22 cellular contexts compared by ENCODE assay signal in the genomic region with DNA sequence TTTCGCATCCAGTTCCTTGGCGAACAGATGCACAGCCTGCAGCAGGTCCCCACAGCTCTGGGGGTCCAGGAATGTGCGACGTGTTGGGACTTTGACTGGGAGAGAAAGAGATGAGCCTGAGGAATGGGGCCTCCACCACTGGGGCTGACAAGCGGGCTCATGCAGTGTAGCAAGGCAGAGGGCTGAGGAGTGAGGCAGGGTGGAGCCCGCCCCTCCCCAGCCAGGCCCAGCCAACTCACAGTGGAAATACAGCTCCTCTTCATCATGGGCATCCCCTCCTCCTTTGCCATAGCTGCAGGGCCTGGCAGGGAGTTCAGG. TPM values are rescaled to one million over a fixed set of nuclear protein-coding genes. Genes with fewer than 3 reads are reported as not detected.
DNase-seq lines count a peak whose midpoint lies in the region; ATAC-seq and TF ChIP-seq lines count a peak whose summit lies in the region.
"Had no signal": no experiment of that assay in that cellular context is flagged by ENCODE, and none has a peak within 500 bp of the region (broad histone marks: within the 10 kb centered on the region; RNA-seq: fewer than 3 reads in every experiment).

No MANE protein-coding gene starts in this region.

- no peaks in the 10 kb centered on the region for H3K79me2 ChIP-seq in GM23338 (replicated peaks; ENCODE audit: insufficient read depth)

- peak; percentile 44 for DNase-seq in H7
- no peak for DNase-seq in dorsolateral prefrontal cortex
- DNase-seq in posterior vena cava (ENCODE audit: low spot score), result peak; percentile 69
- no peak for DNase-seq in kidney tubule cell (ENCODE audit: low spot score)
- no peak for DNase-seq in GM23338 (ENCODE audit: low spot score)
- DNase-seq: BE2C; CD4-positive, alpha-beta T cell; COR-L47; HCEC 1CT; IMR-90; Karpas-422; NCI-H1105 treated with DMSO at 0.1 percent for 48 hours; NCI-H2029 treated with DMSO at 0.1 percent for 48 hours; NCI-H345; NCI-H524; NCI-H82; SJCRH30 had no signal

- H3K9ac ChIP-seq in BLaER1, result no peak overlapping the region

- H3K4me3 Mint-ChIP-seq in GM23338, result no peak overlapping the region
- H3K4me3 Mint-ChIP-seq: CD4-positive, alpha-beta T cell had no signal

- ATAC-seq in HG03520 (IDR thresholded peaks at IDR 0.05; ENCODE audit: unreplicated experiment) (no peak), GM23338 (no peak; the same call in 2 of the 3 replicates)
- ATAC-seq: A549, Panc1 had no signal

- no peaks in the 10 kb centered on the region for H3K9me2 ChIP-seq in GM23338 (ENCODE audit: insufficient read depth)

- no peaks in the 10 kb centered on the region for H3K9me3 ChIP-seq in BLaER1
- H3K9me3 ChIP-seq: A549, BE2C, SJCRH30 had no signal

- H3K4me2 ChIP-seq in BLaER1 (peak overlapping the region; percentile 72), GM23338 (no peak overlapping the region)
- H3K4me2 ChIP-seq: A549 had no signal

- peaks cover 4% of the 10 kb centered on the region for H3K27me3 Mint-ChIP-seq in GM23338 (ENCODE audit: insufficient read depth, low read depth, poor library complexity)

- no peak overlapping the region for H3K27ac Mint-ChIP-seq in GM23338
- H3K27ac Mint-ChIP-seq: CD4-positive, alpha-beta T cell had no signal

- TF ChIP-seq CTCF in dorsolateral prefrontal cortex (IDR thresholded peaks at IDR 0.05 in 54 of 56, conservative IDR thresholded peaks at IDR 0.05 in 2 of 56; ENCODE audit: low read depth in 1 of 56, partially characterized antibody in 56 of 56), result no peak
- TF ChIP-seq CTCF in GM23338 (conservative IDR thresholded peaks at IDR 0.05; ENCODE audit: low read depth in 2 of 2), result no peak

- H3K36me3 ChIP-seq in BLaER1, result no peaks in the 10 kb centered on the region
- no peaks in the 10 kb centered on the region for H3K36me3 ChIP-seq in H7 (replicated peaks; ENCODE audit: control insufficient read depth, insufficient read depth, low read length)
- no peaks in the 10 kb centered on the region for H3K36me3 ChIP-seq in GM23338 (ENCODE audit: insufficient read depth)
- H3K36me3 ChIP-seq: BE2C, SJCRH30 had no signal

- no peaks in the 10 kb centered on the region for H3F3A ChIP-seq in GM23338 (replicated peaks; ENCODE audit: low read depth)

- H3K4me1 Mint-ChIP-seq in GM23338, result peaks cover 12% of the 10 kb centered on the region; the same call in 1 of the 3 replicates

- no peaks in the 10 kb centered on the region for H3K27me3 ChIP-seq in BLaER1
- no peaks in the 10 kb centered on the region; the same call in 1 of the 2 replicates for H3K27me3 ChIP-seq in H7 (ENCODE audit: control insufficient read depth, insufficient read depth, low read length)
- H3K27me3 ChIP-seq in dorsolateral prefrontal cortex, result no peaks in the 10 kb centered on the region
- no peaks in the 10 kb centered on the region for H3K27me3 ChIP-seq in GM23338 (ENCODE audit: insufficient read depth)
- H3K27me3 ChIP-seq: BE2C had no signal

- no peaks in the 10 kb centered on the region for H3K9me3 Mint-ChIP-seq in GM23338
- H3K9me3 Mint-ChIP-seq: CD4-positive, alpha-beta T cell had no signal

- H4K20me1 ChIP-seq in BLaER1 (no peaks in the 10 kb centered on the region), GM23338 (replicated peaks; ENCODE audit: insufficient read depth) (no peaks in the 10 kb centered on the region)

- H3K4me1 ChIP-seq in BLaER1 (peaks cover 44% of the 10 kb centered on the region), GM23338 (ENCODE audit: insufficient read depth) (no peaks in the 10 kb centered on the region; the same call in 1 of the 2 replicates)
- H3K4me1 ChIP-seq: A549 had no signal

- intact Hi-C loops in dorsolateral prefrontal cortex (cut with DNase I) (no loop called here), posterior vena cava (cut with DNase I) (no loop called here)

- no peak overlapping the region for H2AFZ ChIP-seq in GM23338

- H3K27ac ChIP-seq in BLaER1 (peak overlapping the region; percentile 16; the same call in 1 of the 2 replicates), dorsolateral prefrontal cortex (peak overlapping the region in 41 of 59 donors; percentile 7 to 95 (median 77)), GM23338 (ENCODE audit: low read depth) (no peak overlapping the region)
- H3K27ac ChIP-seq: A549, SJCRH30 had no signal

- no peaks in the 10 kb centered on the region for H3K36me3 Mint-ChIP-seq in GM23338 (ENCODE audit: low read depth)

- H3K4me3 ChIP-seq in BLaER1 (no peak overlapping the region), H7 (ENCODE audit: insufficient read depth, low read depth, low read length) (no peak overlapping the region), dorsolateral prefrontal cortex (no peak overlapping the region), GM23338 (no peak overlapping the region)
- H3K4me3 ChIP-seq: A549, SJCRH30 had no signal

TF ChIP-seq in GM23338, 12 proteins besides CTCF, POLR2A, EP300 and RAD21 (continues in another document):
- TF ChIP-seq ZNF331 (CRISPR knock-in tag; IDR thresholded peaks at IDR 0.05; ENCODE audit: low read depth) (no peak), CREB1 (CRISPR knock-in tag; IDR thresholded peaks at IDR 0.05; ENCODE audit: low read depth) (no peak), ZNF114 (CRISPR knock-in tag; IDR thresholded peaks at IDR 0.05) (no peak), JUNB (IDR thresholded peaks at IDR 0.05; ENCODE audit: unreplicated experiment) (no peak), NANOG (IDR thresholded peaks at IDR 0.05; ENCODE audit: borderline replicate concordance) (no peak), EZH2phosphoT487 (IDR thresholded peaks at IDR 0.05; ENCODE audit: unreplicated experiment) (no peak), ETS1 (IDR thresholded peaks at IDR 0.05) (no peak)

RNA-seq across cellular contexts. Expression of gene CDCA8, which starts 30.7 kb away (rescaled TPM):
- 46.9 and 55.4 TPM in 2 replicates for total RNA-seq in H7 (2014; rRNA removed; shearing (Covaris generic))
- 1 to 10 TPM in 51 of 120 experiments, under 1 TPM in 69; 0.30 to 1.9 (median 0.93) TPM for total RNA-seq in dorsolateral prefrontal cortex
- under 1 TPM; 0.42 to 0.48 TPM for total RNA-seq in posterior vena cava
- total RNA-seq in GM23338 (2014; rRNA removed; shearing (Covaris generic)), result 31.6 and 35.3 TPM in 2 replicates
- polyA plus RNA-seq in GM23338 (2016; fragmentation: Nextera tagmentation; extraction: Ambion mirVana), result 37.9 and 38.9 TPM in 2 replicates

RNA-seq across cellular contexts. Expression of gene EPHA10, which starts 41.9 kb away (rescaled TPM):
- total RNA-seq in H7 (2014; rRNA removed; shearing (Covaris generic)), result 0.15 and 0.21 TPM in 2 replicates
- total RNA-seq in dorsolateral prefrontal cortex (10 to 100 TPM; 10.7 to 38.2 (median 23.4) TPM), posterior vena cava (under 1 TPM in 1 of 2 donors, not detected in 1; 0.05 TPM)
- total RNA-seq in GM23338 (2014; rRNA removed; shearing (Covaris generic)), result 1.5 and 2.4 TPM in 2 replicates
- polyA plus RNA-seq in GM23338 (2016; fragmentation: Nextera tagmentation; extraction: Ambion mirVana), result 0.21 and 0.76 TPM in 2 replicates
- total RNA-seq: CD4-positive, alpha-beta T cell; IMR-90; M059J; SJCRH30 had no signal
- polyA plus RNA-seq: IMR-90 had no signal

Comparison
In these comparisons a context has a peak if more than half of its experiments do, and no peak if none do; other contexts are left out.
1. DNase-seq: peak in H7 (single experiment) and posterior vena cava (single experiment); none in dorsolateral prefrontal cortex (0 of 10), kidney tubule cell (single experiment) and GM23338 (single experiment).
2. RNA of gene CDCA8, which starts 30.7 kb away (total RNA-seq): 46.9 to 55.4 TPM in H7 and 31.6 to 35.3 TPM in GM23338; 0.30 to 1.9 TPM in dorsolateral prefrontal cortex and 0.42 to 0.48 TPM in posterior vena cava; every median in the first group is over 10 times any median in the second.